Comparison of ENCODE assay signal across 1 cellular context in genomic region chr17:67994827-67995567, GRCh38.
TF ChIP-seq lines count a peak whose summit lies in the region.

No MANE protein-coding gene starts in this region.

TF ChIP-seq in HepG2, 621 proteins besides CTCF, POLR2A, EP300 and RAD21 (continued from another document):
- TF ChIP-seq ZBTB40 (IDR thresholded peaks at IDR 0.05) = peak; percentile 45
- TF ChIP-seq ZBTB40 (CRISPR knock-in tag; IDR thresholded peaks at IDR 0.05) = no peak
- TF ChIP-seq CBX5 (CRISPR knock-in tag; IDR thresholded peaks at IDR 0.05; ENCODE audit: borderline replicate concordance) = no peak
- TF ChIP-seq GATAD2A (CRISPR knock-in tag; IDR thresholded peaks at IDR 0.05) = 0 out of 2 replicates have a peak, but pooled peaks have one; percentile 20
- 0 out of 2 replicates have a peak, but pooled peaks have one; percentile 9 for TF ChIP-seq STAT5B (CRISPR knock-in tag; IDR thresholded peaks at IDR 0.05)
- TF ChIP-seq ZBTB20 (CRISPR knock-in tag; IDR thresholded peaks at IDR 0.05; ENCODE audit: borderline replicate concordance, low read depth) = 0 out of 2 replicates have a peak, but pooled peaks have one; percentile 17
- TF ChIP-seq MAZ (IDR thresholded peaks at IDR 0.05; ENCODE audit: borderline replicate concordance, low read depth, low read length) = peak; percentile 17; the same call in 1 of the 2 replicates
- no peak for TF ChIP-seq MAZ (CRISPR knock-in tag; IDR thresholded peaks at IDR 0.05; ENCODE audit: low read depth)
- 0 out of 2 replicates have a peak, but pooled peaks have one; percentile 5 for TF ChIP-seq REPIN1 (CRISPR knock-in tag; IDR thresholded peaks at IDR 0.05; ENCODE audit: borderline replicate concordance, low read depth)
- no peak for TF ChIP-seq LCORL (IDR thresholded peaks at IDR 0.05)
- peak; percentile 19; the same call in 1 of the 2 replicates for TF ChIP-seq LCORL (CRISPR knock-in tag; IDR thresholded peaks at IDR 0.05)
- peak; percentile 5; the same call in 1 of the 2 replicates for TF ChIP-seq GMEB1 (CRISPR knock-in tag; IDR thresholded peaks at IDR 0.05; ENCODE audit: borderline replicate concordance)
- no peak for TF ChIP-seq TGIF2 (CRISPR knock-in tag; IDR thresholded peaks at IDR 0.05)
